24 cellular contexts compared by ENCODE assay signal in the genomic region with DNA sequence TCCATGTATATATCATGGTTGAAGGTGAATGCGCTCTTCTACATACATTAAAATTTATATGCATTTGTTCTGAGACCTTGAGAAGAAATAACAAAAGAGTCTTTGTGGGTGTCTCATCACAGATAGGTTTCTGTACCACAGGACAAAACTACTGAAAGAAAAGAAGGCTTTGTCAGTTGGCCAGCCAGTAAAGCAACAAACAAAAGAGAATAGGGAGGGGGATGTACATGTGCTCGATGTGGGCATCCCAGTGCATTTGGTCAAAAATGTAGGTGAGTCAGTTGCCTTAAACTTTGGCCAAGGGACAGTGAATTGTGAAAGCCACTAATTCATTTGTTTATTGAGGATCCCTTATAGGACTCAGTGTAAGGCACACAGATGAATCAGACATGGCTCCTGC. TPM values are rescaled to one million over a fixed set of nuclear protein-coding genes. Genes with fewer than 3 reads are reported as not detected.
"Had no signal": no experiment of that assay in that cellular context is flagged by ENCODE, and none has a peak within 500 bp of the region (broad histone marks: within the 10 kb centered on the region; RNA-seq: fewer than 3 reads in every experiment).

No MANE protein-coding gene starts in this region.

- H3K9me3 Mint-ChIP-seq: activated naive CD4-positive, alpha-beta T cell treated with anti-CD3 and anti-CD28 coated beads for 36 hours; activated naive CD8-positive, alpha-beta T cell treated with anti-CD3 and anti-CD28 coated beads, Interleukin-2, amount 10 ng/mL, durations not matched to agents 7 days and 5 days; activated T-cell treated with anti-CD3 and anti-CD28 coated beads, Interleukin-2, amount 50 U/mL, for 24 hours; activated T-helper 2 cell treated with anti-CD3 and anti-CD28 coated beads, Interferon-gamma antibody, Interleukin-2, Interleukin-4, amounts not matched to agents 10 μg/mL and 5 μg/mL and 100 μg/mL, durations not matched to agents 14 hours and 24 hours and 36 hours; effector memory CD8-positive, alpha-beta T cell; naive thymus-derived CD4-positive, alpha-beta T cell had no signal

- H3K27ac ChIP-seq: esophagus muscularis mucosa, gastroesophageal sphincter, psoas muscle, right atrium auricular region, tibial nerve, WERI-Rb-1 had no signal

- FAIRE-seq: TTC549 had no signal

- ATAC-seq: effector memory CD8-positive, alpha-beta T cell; gastroesophageal sphincter; heart right ventricle; left colon; naive thymus-derived CD4-positive, alpha-beta T cell; psoas muscle; stimulated activated naive CD8-positive, alpha-beta T cell treated with anti-CD3 and anti-CD28 coated beads, Interleukin-15, Interleukin-2, amounts not matched to agents 100 U/mL and 50 U/mL, for 24 hours had no signal

- H3K27ac Mint-ChIP-seq: activated naive CD4-positive, alpha-beta T cell treated with anti-CD3 and anti-CD28 coated beads for 36 hours; activated naive CD8-positive, alpha-beta T cell treated with anti-CD3 and anti-CD28 coated beads, Interleukin-2, amount 10 ng/mL, durations not matched to agents 7 days and 5 days; activated T-cell treated with anti-CD3 and anti-CD28 coated beads, Interleukin-2, amount 50 U/mL, for 24 hours; activated T-helper 2 cell treated with anti-CD3 and anti-CD28 coated beads, Interferon-gamma antibody, Interleukin-2, Interleukin-4, amounts not matched to agents 10 μg/mL and 5 μg/mL and 100 μg/mL, durations not matched to agents 14 hours and 24 hours and 36 hours had no signal

- H3K27me3 Mint-ChIP-seq: activated naive CD8-positive, alpha-beta T cell treated with anti-CD3 and anti-CD28 coated beads, Interleukin-2, amount 10 ng/mL, durations not matched to agents 7 days and 5 days; activated T-cell treated with anti-CD3 and anti-CD28 coated beads, Interleukin-2, amount 50 U/mL, for 24 hours; effector memory CD8-positive, alpha-beta T cell; naive thymus-derived CD4-positive, alpha-beta T cell had no signal

- H3K9me3 ChIP-seq: esophagus muscularis mucosa, gastroesophageal sphincter, heart right ventricle, psoas muscle, right atrium auricular region, tibial nerve had no signal

- H3K27me3 ChIP-seq: esophagus muscularis mucosa, gastroesophageal sphincter, heart right ventricle, right atrium auricular region, tibial nerve had no signal

- H3K4me3 ChIP-seq: esophagus muscularis mucosa, gastroesophageal sphincter, heart right ventricle, psoas muscle, right atrium auricular region, tibial nerve had no signal

- H3K4me3 Mint-ChIP-seq: activated naive CD4-positive, alpha-beta T cell treated with anti-CD3 and anti-CD28 coated beads for 36 hours; activated naive CD8-positive, alpha-beta T cell treated with anti-CD3 and anti-CD28 coated beads, Interleukin-2, amount 10 ng/mL, durations not matched to agents 7 days and 5 days; activated T-cell treated with anti-CD3 and anti-CD28 coated beads, Interleukin-2, amount 50 U/mL, for 24 hours; effector memory CD8-positive, alpha-beta T cell; naive thymus-derived CD4-positive, alpha-beta T cell had no signal

- DNase-seq: activated CD8-positive, alpha-beta memory T cell treated with anti-CD3 and anti-CD28 coated beads, Interleukin-2, amount 50 U/mL, for 4 hours; activated naive CD4-positive, alpha-beta T cell treated with anti-CD3 and anti-CD28 coated beads for 36 hours; activated naive CD8-positive, alpha-beta T cell treated with anti-CD3 and anti-CD28 coated beads, Interleukin-2, amount 10 ng/mL, durations not matched to agents 7 days and 5 days; activated T-cell treated with anti-CD3 and anti-CD28 coated beads, Interleukin-2, amount 50 U/mL, for 24 hours; amniotic stem cell; dermis blood vessel endothelial cell; effector memory CD8-positive, alpha-beta T cell; heart right ventricle; islet precursor cell; left colon; naive thymus-derived CD4-positive, alpha-beta T cell; psoas muscle; stimulated activated CD4-positive, alpha-beta T cell treated with anti-CD3 and anti-CD28 coated beads, Interleukin-4, amount 100 ng/mL, for 4 hours; stimulated activated naive CD8-positive, alpha-beta T cell treated with anti-CD3 and anti-CD28 coated beads, Interleukin-15, Interleukin-2, amounts not matched to agents 100 U/mL and 50 U/mL, for 24 hours; T-helper 1 cell; WERI-Rb-1 had no signal

RNA-seq across cellular contexts. Expression of a gene that starts 22.6 kb away (rescaled TPM):
- total RNA-seq: activated naive CD8-positive, alpha-beta T cell treated with anti-CD3 and anti-CD28 coated beads, Interleukin-2, amount 10 ng/mL, durations not matched to agents 7 days and 5 days; activated T-helper 2 cell treated with anti-CD3 and anti-CD28 coated beads, Interferon-gamma antibody, Interleukin-2, Interleukin-4, amounts not matched to agents 10 μg/mL and 5 μg/mL and 100 μg/mL, durations not matched to agents 14 hours and 24 hours and 36 hours; chondrocyte; naive thymus-derived CD4-positive, alpha-beta T cell; osteocyte had no signal
- polyA plus RNA-seq: naive thymus-derived CD4-positive, alpha-beta T cell had no signal
